In the genomic region with DNA sequence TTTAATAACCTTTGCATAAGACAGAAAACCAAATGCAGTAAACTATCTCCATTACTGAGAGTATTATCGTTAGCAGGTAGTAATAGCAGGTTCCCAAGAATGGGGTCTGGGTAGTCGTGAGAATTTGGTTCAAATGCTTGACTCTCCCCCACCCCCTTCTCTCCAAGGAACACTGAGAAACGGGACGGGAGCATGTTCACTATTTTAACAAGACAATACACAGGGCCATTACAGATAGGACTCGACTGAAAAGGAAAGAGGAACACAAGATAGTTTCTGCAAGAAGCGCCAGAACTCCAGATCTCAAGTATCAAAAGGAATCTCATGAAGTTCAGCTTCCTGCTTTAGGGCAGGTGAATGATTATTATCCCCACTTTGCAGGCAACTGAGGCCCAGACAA, we compare ENCODE assay signal across 28 cellular contexts.
"Had no signal": no experiment of that assay in that cellular context is flagged by ENCODE, and none has a peak within 500 bp of the region (broad histone marks: within the 10 kb centered on the region; RNA-seq: fewer than 3 reads in every experiment).

No MANE protein-coding gene starts in this region.

- ATAC-seq: effector memory CD8-positive, alpha-beta T cell; gastroesophageal sphincter; left cardiac atrium; left ventricle myocardium superior; psoas muscle; stimulated activated memory B cell treated with anti-CD40 and anti-IgM and Interleukin-4, amounts not matched to agents 10 μg/mL and 1 μg/mL and 100 μg/mL, for 72 hours; stimulated activated naive CD8-positive, alpha-beta T cell treated with anti-CD3 and anti-CD28 coated beads, Interleukin-15, amount 100 ng/mL, for 72 hours had no signal

- H3K27me3 ChIP-seq: brain microvascular endothelial cell, gastroesophageal sphincter, hepatocyte, neutrophil, ovary, sigmoid colon, thyroid gland, upper lobe of left lung had no signal

- H3K27ac Mint-ChIP-seq: activated CD4-positive, alpha-beta memory T cell treated with anti-CD3 and anti-CD28 coated beads, Interleukin-2, amount 10 ng/mL, durations not matched to agents 7 days and 5 days; activated CD4-positive, alpha-beta T cell treated with anti-CD3 and anti-CD28 coated beads, Interleukin-2, amount 10 ng/mL, durations not matched to agents 7 days and 5 days; activated T-cell treated with anti-CD3 and anti-CD28 coated beads, Interleukin-2, amount 50 U/mL, for 24 hours; effector memory CD8-positive, alpha-beta T cell; nephron; stimulated activated memory B cell treated with anti-CD40 and anti-IgM and Interleukin-4, amounts not matched to agents 10 μg/mL and 1 μg/mL and 100 μg/mL, for 72 hours; stimulated activated naive CD8-positive, alpha-beta T cell treated with anti-CD3 and anti-CD28 coated beads, Interleukin-15, amount 100 ng/mL, for 72 hours; T-helper 2 cell treated with Interferon-gamma antibody and Interleukin-4, amounts not matched to agents 5 μg/mL and 100 μg/mL, for 36 hours had no signal

- H3K9me3 ChIP-seq: gastroesophageal sphincter, neutrophil, ovary, psoas muscle, sigmoid colon, thyroid gland, upper lobe of left lung had no signal

- DNase-seq: activated CD4-positive, alpha-beta memory T cell treated with anti-CD3 and anti-CD28 coated beads, Interleukin-2, amount 10 ng/mL, durations not matched to agents 7 days and 5 days; activated CD4-positive, alpha-beta T cell treated with anti-CD3 and anti-CD28 coated beads for 1 hour; activated CD4-positive, alpha-beta T cell treated with anti-CD3 and anti-CD28 coated beads, Interleukin-2, amount 10 ng/mL, durations not matched to agents 7 days and 5 days; activated CD8-positive, alpha-beta memory T cell treated with anti-CD3 and anti-CD28 coated beads, Interleukin-2, amount 50 U/mL, for 48 hours; activated gamma-delta T cell; activated naive CD4-positive, alpha-beta T cell treated with anti-CD3 and anti-CD28 coated beads, Interleukin-2, amount 50 U/mL, for 16 hours; activated T-cell treated with anti-CD3 and anti-CD28 coated beads, Interleukin-2, amount 50 U/mL, for 24 hours; amniotic stem cell; brain microvascular endothelial cell; effector memory CD8-positive, alpha-beta T cell; left cardiac atrium; left ventricle myocardium superior; ovary; psoas muscle; sigmoid colon; small intestine; stimulated activated CD4-positive, alpha-beta T cell treated with anti-CD3 and anti-CD28 coated beads, Interleukin-4, amount 100 ng/mL, for 24 hours; stimulated activated naive CD8-positive, alpha-beta T cell treated with anti-CD3 and anti-CD28 coated beads, Interleukin-15, amount 100 ng/mL, for 72 hours; T-helper 1 cell; thyroid gland; upper lobe of left lung had no signal

- H3K4me3 ChIP-seq: coronary artery, gastroesophageal sphincter, hepatocyte, ovary, psoas muscle, sigmoid colon, thyroid gland, upper lobe of left lung had no signal

- H3K9me3 Mint-ChIP-seq: activated CD4-positive, alpha-beta memory T cell treated with anti-CD3 and anti-CD28 coated beads, Interleukin-2, amount 10 ng/mL, durations not matched to agents 7 days and 5 days; activated CD4-positive, alpha-beta T cell treated with anti-CD3 and anti-CD28 coated beads, Interleukin-2, amount 10 ng/mL, durations not matched to agents 7 days and 5 days; activated T-cell treated with anti-CD3 and anti-CD28 coated beads, Interleukin-2, amount 50 U/mL, for 24 hours; effector memory CD8-positive, alpha-beta T cell; nephron; stimulated activated memory B cell treated with anti-CD40 and anti-IgM and Interleukin-4, amounts not matched to agents 10 μg/mL and 1 μg/mL and 100 μg/mL, for 72 hours; stimulated activated naive CD8-positive, alpha-beta T cell treated with anti-CD3 and anti-CD28 coated beads, Interleukin-15, amount 100 ng/mL, for 72 hours; T-helper 2 cell treated with Interferon-gamma antibody and Interleukin-4, amounts not matched to agents 5 μg/mL and 100 μg/mL, for 36 hours had no signal

- H3K27ac ChIP-seq: brain microvascular endothelial cell, coronary artery, gastroesophageal sphincter, hepatocyte, neutrophil, ovary, psoas muscle, sigmoid colon, thyroid gland, upper lobe of left lung had no signal

- H3K36me3 ChIP-seq: ovary had no signal

- H3K4me3 Mint-ChIP-seq: activated CD4-positive, alpha-beta memory T cell treated with anti-CD3 and anti-CD28 coated beads, Interleukin-2, amount 10 ng/mL, durations not matched to agents 7 days and 5 days; activated CD4-positive, alpha-beta T cell treated with anti-CD3 and anti-CD28 coated beads, Interleukin-2, amount 10 ng/mL, durations not matched to agents 7 days and 5 days; activated T-cell treated with anti-CD3 and anti-CD28 coated beads, Interleukin-2, amount 50 U/mL, for 24 hours; effector memory CD8-positive, alpha-beta T cell; nephron; stimulated activated memory B cell treated with anti-CD40 and anti-IgM and Interleukin-4, amounts not matched to agents 10 μg/mL and 1 μg/mL and 100 μg/mL, for 72 hours; stimulated activated naive CD8-positive, alpha-beta T cell treated with anti-CD3 and anti-CD28 coated beads, Interleukin-15, amount 100 ng/mL, for 72 hours; T-helper 2 cell treated with Interferon-gamma antibody and Interleukin-4, amounts not matched to agents 5 μg/mL and 100 μg/mL, for 36 hours had no signal

- H3K4me1 Mint-ChIP-seq: activated CD4-positive, alpha-beta memory T cell treated with anti-CD3 and anti-CD28 coated beads, Interleukin-2, amount 10 ng/mL, durations not matched to agents 7 days and 5 days; activated CD4-positive, alpha-beta T cell treated with anti-CD3 and anti-CD28 coated beads, Interleukin-2, amount 10 ng/mL, durations not matched to agents 7 days and 5 days; stimulated activated naive CD8-positive, alpha-beta T cell treated with anti-CD3 and anti-CD28 coated beads, Interleukin-15, amount 100 ng/mL, for 72 hours had no signal

- H3K27me3 Mint-ChIP-seq: activated CD4-positive, alpha-beta memory T cell treated with anti-CD3 and anti-CD28 coated beads, Interleukin-2, amount 10 ng/mL, durations not matched to agents 7 days and 5 days; activated CD4-positive, alpha-beta T cell treated with anti-CD3 and anti-CD28 coated beads, Interleukin-2, amount 10 ng/mL, durations not matched to agents 7 days and 5 days; activated T-cell treated with anti-CD3 and anti-CD28 coated beads, Interleukin-2, amount 50 U/mL, for 24 hours; effector memory CD8-positive, alpha-beta T cell; stimulated activated memory B cell treated with anti-CD40 and anti-IgM and Interleukin-4, amounts not matched to agents 10 μg/mL and 1 μg/mL and 100 μg/mL, for 72 hours; stimulated activated naive CD8-positive, alpha-beta T cell treated with anti-CD3 and anti-CD28 coated beads, Interleukin-15, amount 100 ng/mL, for 72 hours had no signal
